ENCODE assay signal across 8 cellular contexts in the genomic region with DNA sequence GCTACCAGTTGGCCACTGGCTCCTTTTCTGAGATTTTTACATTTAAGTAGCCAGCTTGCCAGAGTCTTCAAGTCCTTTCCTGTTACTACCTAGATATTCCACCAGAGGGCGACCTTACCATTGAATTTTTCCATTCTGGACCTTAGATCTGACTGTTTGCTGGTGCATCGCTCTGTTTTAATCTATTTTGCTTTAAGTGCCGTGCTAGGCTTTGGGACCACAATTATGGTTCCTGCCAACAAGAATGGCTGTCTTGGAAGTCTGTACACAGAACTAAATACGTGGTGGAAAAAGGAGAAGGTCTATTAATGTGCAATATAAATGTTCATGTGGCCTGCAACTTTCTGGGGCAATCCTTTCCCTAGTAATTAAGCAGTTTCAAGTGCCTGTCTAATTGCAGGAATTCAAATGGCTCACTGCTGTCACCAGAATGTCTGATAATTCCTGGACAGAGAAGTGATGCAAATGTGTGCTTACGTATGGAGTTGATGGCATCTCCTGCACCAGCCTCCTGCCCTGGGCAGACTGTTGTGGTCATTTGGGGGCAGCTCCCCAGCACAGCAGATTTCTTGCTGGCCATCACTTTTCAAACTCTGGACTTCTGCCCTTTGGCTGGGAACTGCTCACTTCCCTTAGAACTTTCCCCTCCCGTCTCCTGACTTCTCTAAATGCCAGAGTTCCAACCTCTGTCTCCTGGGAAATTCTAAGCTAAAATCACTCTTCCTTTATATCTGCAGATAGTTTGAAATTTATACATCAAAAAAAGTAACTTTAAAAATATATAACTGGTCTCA. TPM values are rescaled to one million over a fixed set of nuclear protein-coding genes. Genes with fewer than 3 reads are reported as not detected.
A peak's percentile ranks its signal among the peaks of the same experiment; 100 is the strongest.
DNase-seq lines count a peak whose midpoint lies in the region; ATAC-seq, FAIRE-seq and TF ChIP-seq lines count a peak whose summit lies in the region.

No MANE protein-coding gene starts in this region.

- intact Hi-C loops in kidney (cut with DNase I) = loop anchor here (5.0 kb wide), 1 partner anchor 67 kb away; no protein-coding TSS in a partner anchor

- H3K4me1 Mint-ChIP-seq in central memory CD8-positive, alpha-beta T cell = peaks cover 33% of the 10 kb centered on the region

- ATAC-seq in SK-N-SH treated with all-trans-retinoic acid at 6 μM for 48 hours (peak; percentile 92), HG03039 (IDR thresholded peaks at IDR 0.05; ENCODE audit: unreplicated experiment) (no peak)
- ATAC-seq in central memory CD8-positive, alpha-beta T cell (replicated peaks; ENCODE audit: extremely low read depth, poor library complexity, severe bottlenecking) = peak; percentile 66

- H3K9ac ChIP-seq in kidney (ENCODE audit: low read length in 2 of 2) = no peak overlapping the region

- no peaks in the 10 kb centered on the region for H3K27me3 ChIP-seq in GM06990 (replicated peaks; ENCODE audit: control insufficient read depth, insufficient read depth, low read length)

- no peak overlapping the region for H3K27ac Mint-ChIP-seq in central memory CD8-positive, alpha-beta T cell (ENCODE audit: low read depth)

- H3K36me3 ChIP-seq in GM06990 (ENCODE audit: control insufficient read depth, insufficient read depth, low read length) (no peaks in the 10 kb centered on the region), kidney (ENCODE audit: control insufficient read depth in 1 of 2, insufficient read depth in 2 of 2, low read length in 2 of 2) (no peaks in the 10 kb centered on the region)

- no peak overlapping the region for H3K4me3 Mint-ChIP-seq in central memory CD8-positive, alpha-beta T cell

- peak; percentile 95 for FAIRE-seq in A204.1 (lab: Jason Lieb, UNC)
- peak; percentile 81 for FAIRE-seq in kidney (lab: Jason Lieb, UNC)

- no peaks in the 10 kb centered on the region for H3K36me3 Mint-ChIP-seq in central memory CD8-positive, alpha-beta T cell (ENCODE audit: insufficient read depth)

- H3K27ac ChIP-seq in kidney (ENCODE audit: low read depth in 2 of 2, low read length in 2 of 2) = no peak overlapping the region

- TF ChIP-seq CTCF in GM06990 (IDR thresholded peaks at IDR 0.05; ENCODE audit: insufficient read depth, low read length, poor library complexity, severe bottlenecking) = peak; percentile 61
- peak; percentile 84 for TF ChIP-seq CTCF in kidney (IDR thresholded peaks at IDR 0.05; ENCODE audit: borderline replicate concordance, extremely low read depth, insufficient read depth)

- DNase-seq in GM06990 (ENCODE audit: extremely low read depth, insufficient read length) (peak; percentile 64), NCI-H1436 treated with DMSO at 0.1 percent for 48 hours (lab: John Stamatoyannopoulos, UW) (peak; percentile 26), kidney (no peak)
- peak in 1 of 2 donors; percentile 69 for DNase-seq in central memory CD8-positive, alpha-beta T cell (ENCODE audit: low spot score in 2 of 2)
- peak; percentile 43 for DNase-seq in stimulated activated CD8-positive, alpha-beta memory T cell treated with anti-CD3 and anti-CD28 coated beads, Interleukin-12 subunit alpha, Interleukin-12 subunit beta, amount 100 ng/mL, for 1 hour (ENCODE audit: low read depth)

- H3K9me3 Mint-ChIP-seq in central memory CD8-positive, alpha-beta T cell = no peaks in the 10 kb centered on the region

- no peaks in the 10 kb centered on the region for H3K9me3 ChIP-seq in kidney (ENCODE audit: control insufficient read depth in 1 of 2, low read length in 2 of 2)

- H3K27me3 Mint-ChIP-seq in central memory CD8-positive, alpha-beta T cell = no peaks in the 10 kb centered on the region

- H3K4me3 ChIP-seq in GM06990 (replicated peaks; ENCODE audit: low read depth, low read length) = no peak overlapping the region
- peak overlapping the region in 1 of 2 donors; percentile 36 for H3K4me3 ChIP-seq in kidney (ENCODE audit: low read length in 2 of 2)

- peaks cover 11 to 17% of the 10 kb centered on the region in 2 donors for H3K4me1 ChIP-seq in kidney (ENCODE audit: control insufficient read depth in 1 of 2, insufficient read depth in 1 of 2, low read depth in 1 of 2, low read length in 2 of 2)

TF ChIP-seq in SK-N-SH treated with all-trans-retinoic acid at 6 μM for 48 hours, 23 proteins besides CTCF, POLR2A, EP300 and RAD21:
- TF ChIP-seq, protein P1, sequence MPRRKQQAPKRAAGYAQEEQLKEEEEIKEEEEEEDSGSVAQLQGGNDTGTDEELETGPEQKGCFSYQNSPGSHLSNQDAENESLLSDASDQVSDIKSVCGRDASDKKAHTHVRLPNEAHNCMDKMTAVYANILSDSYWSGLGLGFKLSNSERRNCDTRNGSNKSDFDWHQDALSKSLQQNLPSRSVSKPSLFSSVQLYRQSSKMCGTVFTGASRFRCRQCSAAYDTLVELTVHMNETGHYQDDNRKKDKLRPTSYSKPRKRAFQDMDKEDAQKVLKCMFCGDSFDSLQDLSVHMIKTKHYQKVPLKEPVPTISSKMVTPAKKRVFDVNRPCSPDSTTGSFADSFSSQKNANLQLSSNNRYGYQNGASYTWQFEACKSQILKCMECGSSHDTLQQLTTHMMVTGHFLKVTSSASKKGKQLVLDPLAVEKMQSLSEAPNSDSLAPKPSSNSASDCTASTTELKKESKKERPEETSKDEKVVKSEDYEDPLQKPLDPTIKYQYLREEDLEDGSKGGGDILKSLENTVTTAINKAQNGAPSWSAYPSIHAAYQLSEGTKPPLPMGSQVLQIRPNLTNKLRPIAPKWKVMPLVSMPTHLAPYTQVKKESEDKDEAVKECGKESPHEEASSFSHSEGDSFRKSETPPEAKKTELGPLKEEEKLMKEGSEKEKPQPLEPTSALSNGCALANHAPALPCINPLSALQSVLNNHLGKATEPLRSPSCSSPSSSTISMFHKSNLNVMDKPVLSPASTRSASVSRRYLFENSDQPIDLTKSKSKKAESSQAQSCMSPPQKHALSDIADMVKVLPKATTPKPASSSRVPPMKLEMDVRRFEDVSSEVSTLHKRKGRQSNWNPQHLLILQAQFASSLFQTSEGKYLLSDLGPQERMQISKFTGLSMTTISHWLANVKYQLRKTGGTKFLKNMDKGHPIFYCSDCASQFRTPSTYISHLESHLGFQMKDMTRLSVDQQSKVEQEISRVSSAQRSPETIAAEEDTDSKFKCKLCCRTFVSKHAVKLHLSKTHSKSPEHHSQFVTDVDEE (CRISPR knock-in tag; IDR thresholded peaks at IDR 0.05) = no peak
- TF ChIP-seq GLIS3 (CRISPR knock-in tag; IDR thresholded peaks at IDR 0.05) (no peak), PPARA (CRISPR knock-in tag; IDR thresholded peaks at IDR 0.05; ENCODE audit: borderline replicate concordance) (no peak), ESRRG (CRISPR knock-in tag; IDR thresholded peaks at IDR 0.05) (no peak)
- TF ChIP-seq, protein P2, sequence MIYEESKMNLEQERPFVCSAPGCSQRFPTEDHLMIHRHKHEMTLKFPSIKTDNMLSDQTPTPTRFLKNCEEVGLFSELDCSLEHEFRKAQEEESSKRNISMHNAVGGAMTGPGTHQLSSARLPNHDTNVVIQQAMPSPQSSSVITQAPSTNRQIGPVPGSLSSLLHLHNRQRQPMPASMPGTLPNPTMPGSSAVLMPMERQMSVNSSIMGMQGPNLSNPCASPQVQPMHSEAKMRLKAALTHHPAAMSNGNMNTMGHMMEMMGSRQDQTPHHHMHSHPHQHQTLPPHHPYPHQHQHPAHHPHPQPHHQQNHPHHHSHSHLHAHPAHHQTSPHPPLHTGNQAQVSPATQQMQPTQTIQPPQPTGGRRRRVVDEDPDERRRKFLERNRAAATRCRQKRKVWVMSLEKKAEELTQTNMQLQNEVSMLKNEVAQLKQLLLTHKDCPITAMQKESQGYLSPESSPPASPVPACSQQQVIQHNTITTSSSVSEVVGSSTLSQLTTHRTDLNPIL (CRISPR knock-in tag; IDR thresholded peaks at IDR 0.05; ENCODE audit: low read depth) = no peak

RNA-seq across cellular contexts. Expression of a gene that starts 5.6 kb away (rescaled TPM):
- 21.6 TPM for total RNA-seq in kidney
- 10.8 TPM for polyA plus RNA-seq in kidney (ENCODE audit: insufficient read depth, low read depth, low replicate concordance)

RNA-seq across cellular contexts. Expression of a gene that starts 46.6 kb away (rescaled TPM):
- 184 TPM for total RNA-seq in kidney
- 73.9 TPM for polyA plus RNA-seq in kidney (ENCODE audit: insufficient read depth, low read depth, low replicate concordance)

RNA-seq across cellular contexts. Expression of a gene that starts 58.4 kb away (rescaled TPM):
- total RNA-seq in kidney = 200 TPM
- 154 TPM for polyA plus RNA-seq in kidney (ENCODE audit: insufficient read depth, low read depth, low replicate concordance)
